Comparison of ENCODE assay signal across 6 cellular contexts in the genomic region with DNA sequence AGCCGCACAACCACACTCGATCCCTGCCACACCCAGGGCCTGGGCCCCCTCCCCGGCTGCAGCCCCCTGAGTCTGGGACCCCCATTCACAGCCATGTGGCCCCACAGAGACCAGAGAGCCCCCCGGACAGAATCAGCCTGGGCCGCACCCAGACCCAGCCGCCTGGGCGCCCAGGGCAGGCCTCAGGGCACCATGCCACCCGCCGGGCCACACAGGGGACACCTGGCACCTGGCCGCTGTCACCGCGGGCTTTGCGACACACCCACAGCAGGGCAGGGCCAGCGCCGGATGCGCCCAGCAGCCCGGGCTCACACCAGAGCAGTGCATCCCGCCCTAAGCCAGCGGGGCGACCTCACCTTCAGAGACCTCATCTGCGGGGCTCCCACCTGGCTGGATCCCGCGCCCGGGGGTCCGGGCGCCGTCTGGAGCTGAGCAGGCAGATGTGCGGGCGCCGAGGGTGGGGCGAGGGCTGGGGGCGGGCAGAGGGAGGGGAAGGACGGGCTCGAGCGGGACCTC. TPM values are rescaled to one million over a fixed set of nuclear protein-coding genes. Genes with fewer than 3 reads are reported as not detected.
DNase-seq lines count a peak whose midpoint lies in the region; TF ChIP-seq lines count a peak whose summit lies in the region.

No MANE protein-coding gene starts in this region.

- H3K4me3 ChIP-seq in MG63: peak overlapping the region; percentile 54
- H3K4me3 ChIP-seq in brain microvascular endothelial cell (ENCODE audit: low read depth, low read length): peak overlapping the region; percentile 61
- peak overlapping the region; percentile 30 to 35 for H3K4me3 ChIP-seq in prostate gland

- no peak overlapping the region for H3K27ac ChIP-seq in brain microvascular endothelial cell
- peak overlapping the region; percentile 46 to 51 for H3K27ac ChIP-seq in prostate gland

- H3K9me3 ChIP-seq in MG63 (no peaks in the 10 kb centered on the region), prostate gland (no peaks in the 10 kb centered on the region)

- in situ Hi-C loops in brain microvascular endothelial cell (cut with HindIII; ENCODE audit: low pct_ligation_motif_present, low sequenced_read_pairs): no loop called here

- H3K36me3 ChIP-seq in MG63: no peaks in the 10 kb centered on the region
- H3K36me3 ChIP-seq in brain microvascular endothelial cell (replicated peaks): peaks cover 5% of the 10 kb centered on the region
- peaks cover 0 to 1% of the 10 kb centered on the region in 2 donors for H3K36me3 ChIP-seq in prostate gland

- H3K4me1 ChIP-seq in prostate gland (replicated peaks): peaks cover 10% of the 10 kb centered on the region

- WGBS in prostate gland: 3% methylated on average over 25 of the region's 35 CpGs

- DNase-seq in MG63: no peak
- no peak for DNase-seq in brain microvascular endothelial cell
- DNase-seq in prostate gland (ENCODE audit: low spot score): peak; percentile 47
- DNase-seq in OCI-M2 (lab: John Stamatoyannopoulos, UW; ENCODE audit: unreplicated experiment): no peak
- no peak for DNase-seq in cerebellar nuclear complex (lab: John Stamatoyannopoulos, UW)
- no peak for DNase-seq in dedifferentiated amniotic fluid mesenchymal stem cell (ENCODE audit: extremely low spot score)

- H3K27me3 ChIP-seq in MG63 (no peaks in the 10 kb centered on the region), brain microvascular endothelial cell (replicated peaks) (no peaks in the 10 kb centered on the region), prostate gland (replicated peaks; ENCODE audit: insufficient read depth) (no peaks in the 10 kb centered on the region)

- intact Hi-C loops in prostate gland (cut with DNase I): no loop called here

- no peak for TF ChIP-seq POLR2A in prostate gland (IDR thresholded peaks at IDR 0.05)

- TF ChIP-seq CTCF in brain microvascular endothelial cell (IDR thresholded peaks at IDR 0.05; ENCODE audit: low read depth, low read length, missing control alignments) (no peak), prostate gland (IDR thresholded peaks at IDR 0.05) (no peak)

RNA-seq across cellular contexts. Expression of gene TBXA2R, which starts 0.4 kb away (rescaled TPM):
- total RNA-seq in MG63 (2014; rRNA removed; shearing (Covaris generic); ENCODE audit: low replicate concordance): 1.9 and 2.1 TPM in 2 replicates
- total RNA-seq in prostate gland: 1 to 10 TPM; 1.1 to 4.0 TPM

RNA-seq across cellular contexts. Expression of gene CACTIN, which starts 20.4 kb away (rescaled TPM):
- 13.1 and 25.3 TPM in 2 replicates for total RNA-seq in MG63 (2014; rRNA removed; shearing (Covaris generic); ENCODE audit: low replicate concordance)
- total RNA-seq in prostate gland: 10 to 100 TPM; 38.2 to 52.8 TPM

RNA-seq across cellular contexts. Expression of gene GIPC3, which starts 21.0 kb away (rescaled TPM):
- total RNA-seq in MG63 (2014; rRNA removed; shearing (Covaris generic); ENCODE audit: low replicate concordance): not detected in 2 replicates
- 1 to 10 TPM in 1 of 2 donors, under 1 TPM in 1; 0.36 to 1.9 TPM for total RNA-seq in prostate gland

RNA-seq across cellular contexts. Expression of gene HMG20B, which starts 33.5 kb away (rescaled TPM):
- 42.5 and 43.5 TPM in 2 replicates for total RNA-seq in MG63 (2014; rRNA removed; shearing (Covaris generic); ENCODE audit: low replicate concordance)
- total RNA-seq in prostate gland: 100 to 1,000 TPM; 184 to 369 TPM

RNA-seq across cellular contexts. Expression of gene MFSD12, which starts 48.8 kb away (rescaled TPM):
- 17.6 and 26.4 TPM in 2 replicates for total RNA-seq in MG63 (2014; rRNA removed; shearing (Covaris generic); ENCODE audit: low replicate concordance)
- total RNA-seq in prostate gland: 10 to 100 TPM; 60.5 to 86.1 TPM
